Comparison of ENCODE assay signal across 1 cellular context in the genomic region with DNA sequence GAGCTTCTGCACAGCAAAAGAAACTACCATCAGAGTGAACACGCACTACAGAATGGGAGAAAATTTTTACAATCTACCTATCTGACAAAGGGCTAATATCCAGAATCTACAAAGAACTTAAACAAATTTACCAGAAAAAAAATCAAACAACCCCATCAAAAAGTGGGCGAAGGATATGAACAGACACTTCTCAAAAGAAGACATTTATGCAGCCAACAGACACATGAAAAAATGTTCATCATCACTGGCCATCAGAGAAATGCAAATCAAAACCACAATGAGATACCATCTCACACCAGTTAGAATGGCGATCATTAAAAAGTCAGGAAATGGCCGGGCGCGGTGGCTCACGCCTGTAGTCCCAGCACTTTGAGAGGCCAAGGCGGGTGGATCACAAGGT.
TF ChIP-seq lines count a peak whose summit lies in the region.

No MANE protein-coding gene starts in this region.

TF ChIP-seq in K562, 482 proteins besides CTCF, POLR2A, EP300 and RAD21:
- TF ChIP-seq, protein P1, sequence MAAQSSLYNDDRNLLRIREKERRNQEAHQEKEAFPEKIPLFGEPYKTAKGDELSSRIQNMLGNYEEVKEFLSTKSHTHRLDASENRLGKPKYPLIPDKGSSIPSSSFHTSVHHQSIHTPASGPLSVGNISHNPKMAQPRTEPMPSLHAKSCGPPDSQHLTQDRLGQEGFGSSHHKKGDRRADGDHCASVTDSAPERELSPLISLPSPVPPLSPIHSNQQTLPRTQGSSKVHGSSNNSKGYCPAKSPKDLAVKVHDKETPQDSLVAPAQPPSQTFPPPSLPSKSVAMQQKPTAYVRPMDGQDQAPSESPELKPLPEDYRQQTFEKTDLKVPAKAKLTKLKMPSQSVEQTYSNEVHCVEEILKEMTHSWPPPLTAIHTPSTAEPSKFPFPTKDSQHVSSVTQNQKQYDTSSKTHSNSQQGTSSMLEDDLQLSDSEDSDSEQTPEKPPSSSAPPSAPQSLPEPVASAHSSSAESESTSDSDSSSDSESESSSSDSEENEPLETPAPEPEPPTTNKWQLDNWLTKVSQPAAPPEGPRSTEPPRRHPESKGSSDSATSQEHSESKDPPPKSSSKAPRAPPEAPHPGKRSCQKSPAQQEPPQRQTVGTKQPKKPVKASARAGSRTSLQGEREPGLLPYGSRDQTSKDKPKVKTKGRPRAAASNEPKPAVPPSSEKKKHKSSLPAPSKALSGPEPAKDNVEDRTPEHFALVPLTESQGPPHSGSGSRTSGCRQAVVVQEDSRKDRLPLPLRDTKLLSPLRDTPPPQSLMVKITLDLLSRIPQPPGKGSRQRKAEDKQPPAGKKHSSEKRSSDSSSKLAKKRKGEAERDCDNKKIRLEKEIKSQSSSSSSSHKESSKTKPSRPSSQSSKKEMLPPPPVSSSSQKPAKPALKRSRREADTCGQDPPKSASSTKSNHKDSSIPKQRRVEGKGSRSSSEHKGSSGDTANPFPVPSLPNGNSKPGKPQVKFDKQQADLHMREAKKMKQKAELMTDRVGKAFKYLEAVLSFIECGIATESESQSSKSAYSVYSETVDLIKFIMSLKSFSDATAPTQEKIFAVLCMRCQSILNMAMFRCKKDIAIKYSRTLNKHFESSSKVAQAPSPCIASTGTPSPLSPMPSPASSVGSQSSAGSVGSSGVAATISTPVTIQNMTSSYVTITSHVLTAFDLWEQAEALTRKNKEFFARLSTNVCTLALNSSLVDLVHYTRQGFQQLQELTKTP (IDR thresholded peaks at IDR 0.05; ENCODE audit: low read depth in 1 of 2, partially characterized antibody in 2 of 2), result peak in 1 of 2 experiments; percentile 89
- 0 out of 2 replicates have a peak, but pooled peaks have one; percentile 26 for TF ChIP-seq ZNF121 (CRISPR knock-in tag; conservative IDR thresholded peaks at IDR 0.05)
